In genomic region chr17:42112552-42113176, GRCh38 we compare ENCODE assay signal across 8 cellular contexts. TPM values are rescaled to one million over a fixed set of nuclear protein-coding genes. Genes with fewer than 3 reads are reported as not detected.
DNase-seq lines count a peak whose midpoint lies in the region; ATAC-seq and TF ChIP-seq lines count a peak whose summit lies in the region.

Gene DHX58 (minus strand): TSS chr17:42112714. CDS start chr17:42111892, 822 bp downstream.

- CTCF ChIA-PET in activated CD4-positive, alpha-beta T cell treated with anti-CD3 and anti-CD28 coated beads for 36 hours (lab: Charles Lee): interaction anchor here (1.0 to 3.4 kb wide), 11 partner anchors 8 to 150 kb away, joined by 3 to 22 read pairs (median 8); partner anchors contain the start of genes CNP, DNAJC7, KAT2A and KCNH4

- H3K4me1 ChIP-seq in colonic mucosa: peaks cover 15% of the 10 kb centered on the region

- POLR2A ChIA-PET in activated CD4-positive, alpha-beta T cell treated with anti-CD3 and anti-CD28 coated beads for 36 hours (lab: Charles Lee): interaction anchor here (0.7 to 1.5 kb wide), 4 partner anchors 8 to 147 kb away, joined by 3 to 4 read pairs (median 4); partner anchors contain the start of genes KAT2A and NKIRAS2

- H3K27ac ChIP-seq in colonic mucosa: peak within 1 kb of the TSS; percentile 91

- peak within 1 kb of the TSS; percentile 81 to 91 for H3K9ac ChIP-seq in colonic mucosa (ENCODE audit: low read depth in 2 of 2, low read length in 2 of 2)

- H3K36me3 ChIP-seq in GM06990 (ENCODE audit: control insufficient read depth, insufficient read depth, low read length) (peaks cover 11% of the 10 kb centered on the region), colonic mucosa (no peaks in the 10 kb centered on the region)

- H3K4me3 ChIP-seq in GM06990 (replicated peaks; ENCODE audit: low read depth, low read length) (peak within 1 kb of the TSS; percentile 65), HFF-Myc (replicated peaks; ENCODE audit: low read depth, low read length) (peak within 1 kb of the TSS; percentile 41), colonic mucosa (peak within 1 kb of the TSS; percentile 42)

- H3K4me1 Mint-ChIP-seq in activated CD4-positive, alpha-beta T cell treated with anti-CD3 and anti-CD28 coated beads for 36 hours: peaks cover 35% of the 10 kb centered on the region
- H3K4me1 Mint-ChIP-seq in memory B cell: peaks cover 44% of the 10 kb centered on the region

- no peaks in the 10 kb centered on the region for H3K9me3 Mint-ChIP-seq in activated CD4-positive, alpha-beta T cell treated with anti-CD3 and anti-CD28 coated beads for 36 hours (ENCODE audit: low read depth)
- no peaks in the 10 kb centered on the region for H3K9me3 Mint-ChIP-seq in memory B cell

- intact Hi-C loops in activated CD4-positive, alpha-beta T cell treated with anti-CD3 and anti-CD28 coated beads for 36 hours (cut with DNase I, micrococcal nuclease): loop anchor here (1.0 to 5.0 kb wide), 4 partner anchors 9 to 194 kb away; partner anchors contain the start of genes RAB5C (in 2 of the 2), ACLY (in 1 of the 2), KAT2A (in 1 of the 2) and STAT5A (in 1 of the 2)
- intact Hi-C loops in colonic mucosa (cut with DNase I): no loop called here

- peak; percentile 86 for ATAC-seq in activated CD4-positive, alpha-beta T cell treated with anti-CD3 and anti-CD28 coated beads for 36 hours
- peak; percentile 67 for ATAC-seq in memory B cell (ENCODE audit: low read depth)

- TF ChIP-seq CTCF in GM06990 (IDR thresholded peaks at IDR 0.05; ENCODE audit: insufficient read depth, low read length, poor library complexity, severe bottlenecking): no peak
- no peak for TF ChIP-seq CTCF in HFF-Myc (IDR thresholded peaks at IDR 0.05; ENCODE audit: low read depth, low read length, missing control alignments)
- TF ChIP-seq CTCF in colonic mucosa (IDR thresholded peaks at IDR 0.05): no peak

- peak within 1 kb of the TSS; percentile 77 for H3K4me3 Mint-ChIP-seq in activated CD4-positive, alpha-beta T cell treated with anti-CD3 and anti-CD28 coated beads for 36 hours
- H3K4me3 Mint-ChIP-seq in memory B cell: peak within 1 kb of the TSS; percentile 87

- H3K27me3 Mint-ChIP-seq in activated CD4-positive, alpha-beta T cell treated with anti-CD3 and anti-CD28 coated beads for 36 hours: no peaks in the 10 kb centered on the region
- no peaks in the 10 kb centered on the region for H3K27me3 Mint-ChIP-seq in memory B cell

- H3K27ac Mint-ChIP-seq in activated CD4-positive, alpha-beta T cell treated with anti-CD3 and anti-CD28 coated beads for 36 hours: peak within 1 kb of the TSS; percentile 97
- peak within 1 kb of the TSS; percentile 89 for H3K27ac Mint-ChIP-seq in memory B cell

- peak; percentile 82 for DNase-seq in GM06990 (ENCODE audit: extremely low read depth, insufficient read length)
- peak; percentile 66 for DNase-seq in HFF-Myc (ENCODE audit: extremely low read depth, low read depth)
- peak; percentile 84 for DNase-seq in NCI-H2029 (lab: John Stamatoyannopoulos, UW)
- DNase-seq in activated CD4-positive, alpha-beta T cell treated with anti-CD3 and anti-CD28 coated beads for 36 hours: peak; percentile 89
- DNase-seq in colonic mucosa: peak; percentile 85
- peak in 1 of 2 donors; percentile 79 for DNase-seq in memory B cell (ENCODE audit: low spot score in 2 of 2)
- DNase-seq in stimulated activated CD8-positive, alpha-beta memory T cell treated with anti-CD3 and anti-CD28 coated beads, Interleukin-4, amount 100 ng/mL, for 1 hour (ENCODE audit: low read depth in 2 of 2, low spot score in 1 of 2): peak; percentile 31 to 66
- DNase-seq in NCI-H1105 (lab: John Stamatoyannopoulos, UW): no peak

- H3K27me3 ChIP-seq in GM06990 (replicated peaks; ENCODE audit: control insufficient read depth, insufficient read depth, low read length) (no peaks in the 10 kb centered on the region), colonic mucosa (no peaks in the 10 kb centered on the region)

- H3K36me3 Mint-ChIP-seq in activated CD4-positive, alpha-beta T cell treated with anti-CD3 and anti-CD28 coated beads for 36 hours (ENCODE audit: low read depth): peaks cover 27% of the 10 kb centered on the region
- peaks cover 14% of the 10 kb centered on the region for H3K36me3 Mint-ChIP-seq in memory B cell

- no peaks in the 10 kb centered on the region for H3K9me3 ChIP-seq in colonic mucosa

RNA-seq across cellular contexts. Expression of gene DHX58, which starts in this region (rescaled TPM):
- 10 to 100 TPM; 23.8 to 31.1 TPM for total RNA-seq in activated CD4-positive, alpha-beta T cell treated with anti-CD3 and anti-CD28 coated beads for 36 hours
- 10 to 100 TPM; 10.6 to 11.3 TPM for total RNA-seq in colonic mucosa
